ENCODE assay signal across 8 cellular contexts in the genomic region with DNA sequence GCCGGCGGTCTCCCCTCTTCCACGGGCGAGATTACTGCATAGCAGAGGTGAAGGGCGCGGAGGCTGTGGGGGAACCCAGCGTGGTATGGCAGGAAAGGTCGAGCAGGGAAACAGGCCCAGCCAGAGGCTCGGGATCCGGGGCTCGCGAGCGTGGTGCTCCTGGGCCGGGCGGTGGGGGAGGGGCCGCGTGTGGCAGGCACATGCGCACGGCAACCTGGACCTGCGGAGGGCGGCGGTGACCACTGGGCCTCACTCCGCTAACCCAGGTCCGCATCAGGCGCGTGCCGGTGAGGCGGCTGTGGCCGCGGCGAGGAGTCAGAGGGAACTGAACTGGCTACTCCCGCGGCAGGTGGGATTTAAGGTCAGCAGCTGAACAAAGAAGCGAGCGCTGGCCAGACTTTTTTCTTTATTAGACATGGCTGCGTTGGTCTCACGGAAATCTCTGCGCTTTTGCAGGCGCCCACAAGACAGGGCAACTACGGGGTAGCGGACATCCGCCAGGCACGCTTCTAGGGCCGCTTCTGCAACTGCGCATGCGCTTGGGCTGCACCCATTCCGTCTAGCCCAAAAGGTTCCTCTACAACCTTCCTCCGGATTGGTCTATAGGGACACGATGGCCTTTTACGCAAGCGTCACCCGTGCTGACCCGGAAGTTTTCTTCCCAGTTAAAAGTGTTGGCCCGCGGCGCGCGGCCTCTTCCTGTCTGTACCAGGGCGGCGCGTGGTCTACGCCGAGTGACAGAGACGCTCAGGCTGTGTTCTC. TPM values are rescaled to one million over a fixed set of nuclear protein-coding genes. Genes with fewer than 3 reads are reported as not detected.
DNase-seq lines count a peak whose midpoint lies in the region; ATAC-seq and TF ChIP-seq lines count a peak whose summit lies in the region.

Gene RPS5 (plus strand): TSS at position 694 of the 762 bp plus-strand sequence. CDS start 869 bp downstream, outside the sequence.

- H3K9me3 ChIP-seq in duodenal mucosa (ENCODE audit: control insufficient read depth in 1 of 2, low read length in 2 of 2) (no peaks in the 10 kb centered on the region), right lobe of liver (no peaks in the 10 kb centered on the region)

- H3K27ac Mint-ChIP-seq in activated CD4-positive, alpha-beta memory T cell treated with anti-CD3 and anti-CD28 coated beads for 36 hours = peak within 1 kb of the TSS; percentile 95

- DNase-seq in CD1c-positive myeloid dendritic cell (ENCODE audit: extremely low spot score) = peak; percentile 99
- peak; percentile 97 for DNase-seq in NCI-H82 treated with DMSO at 0.1 percent for 48 hours (lab: John Stamatoyannopoulos, UW; ENCODE audit: unreplicated experiment)
- peak; percentile 97 for DNase-seq in activated CD4-positive, alpha-beta memory T cell treated with anti-CD3 and anti-CD28 coated beads for 36 hours
- peak; percentile 94 to 97 (median 96) for DNase-seq in right lobe of liver
- peak; percentile 91 to 97 for DNase-seq in stimulated activated CD4-positive, alpha-beta T cell treated with anti-CD3 and anti-CD28 coated beads, Interleukin-4, amount 100 ng/mL, for 4 hours

- ATAC-seq in GM19438 (IDR thresholded peaks at IDR 0.05; ENCODE audit: low read depth, unreplicated experiment) = peak; percentile 87
- ATAC-seq in HG03575 (IDR thresholded peaks at IDR 0.05; ENCODE audit: extremely low read depth, insufficient number of reproducible peaks, low FRiP score, unreplicated experiment) = peak; percentile 65
- peak; percentile 89 to 95 (median 92) for ATAC-seq in right lobe of liver

- CTCF ChIA-PET in activated CD4-positive, alpha-beta memory T cell treated with anti-CD3 and anti-CD28 coated beads for 36 hours (lab: Charles Lee) = no interaction called here

- POLR2A ChIA-PET in activated CD4-positive, alpha-beta memory T cell treated with anti-CD3 and anti-CD28 coated beads for 36 hours (lab: Charles Lee) = interaction anchor here (0.7 to 0.8 kb wide), 2 partner anchors 23 to 24 kb away, joined by 3 read pairs; partner anchors contain the start of gene ZNF497

- no peaks in the 10 kb centered on the region for H3K9me3 Mint-ChIP-seq in activated CD4-positive, alpha-beta memory T cell treated with anti-CD3 and anti-CD28 coated beads for 36 hours

- H3K27ac ChIP-seq in duodenal mucosa (ENCODE audit: low read depth, low read length) = peak within 1 kb of the TSS; percentile 98
- H3K27ac ChIP-seq in right lobe of liver = peak within 1 kb of the TSS; percentile 93 to 98 (median 94)

- no peaks in the 10 kb centered on the region for H3K27me3 ChIP-seq in duodenal mucosa (ENCODE audit: control insufficient read depth in 1 of 2, insufficient read depth in 2 of 2, low read length in 2 of 2)
- H3K27me3 ChIP-seq in right lobe of liver = no peaks in the 10 kb centered on the region

- TF ChIP-seq POLR2A in right lobe of liver (IDR thresholded peaks at IDR 0.05) = peak; percentile 78

- no peaks in the 10 kb centered on the region for H3K27me3 Mint-ChIP-seq in activated CD4-positive, alpha-beta memory T cell treated with anti-CD3 and anti-CD28 coated beads for 36 hours

- H3K4me3 ChIP-seq in duodenal mucosa (ENCODE audit: low read depth in 1 of 2, low read length in 2 of 2) = peak within 1 kb of the TSS; percentile 90 to 96
- H3K4me3 ChIP-seq in right lobe of liver = peak within 1 kb of the TSS; percentile 67 to 92 (median 87)

- under 1% methylated on average over 34 of the region's 64 CpGs for WGBS in right lobe of liver (ENCODE audit: insufficient coverage, low coverage, low lambda C conversion rate, missing lambda C conversion rate)

- intact Hi-C loops in activated CD4-positive, alpha-beta memory T cell treated with anti-CD3 and anti-CD28 coated beads for 36 hours (cut with micrococcal nuclease) = loop anchor here (1.0 to 5.0 kb wide), 5 partner anchors 15 to 804 kb away; partner anchors contain the start of genes ERVK3-1, ZIK1, ZNF324B and ZNF584
- intact Hi-C loops in right lobe of liver (cut with DNase I) = no loop called here

- H3K4me1 ChIP-seq in duodenal mucosa (ENCODE audit: control insufficient read depth in 1 of 2, insufficient read depth in 2 of 2, low read length in 2 of 2) (peaks cover 27 to 39% of the 10 kb centered on the region in 2 donors), right lobe of liver (peaks cover 0 to 21% (median 6%) of the 10 kb centered on the region in 4 donors)

- H3K36me3 Mint-ChIP-seq in activated CD4-positive, alpha-beta memory T cell treated with anti-CD3 and anti-CD28 coated beads for 36 hours = peaks cover 37% of the 10 kb centered on the region

- TF ChIP-seq CTCF in right lobe of liver (IDR thresholded peaks at IDR 0.05) = no peak

- peaks cover 44% of the 10 kb centered on the region for H3K4me1 Mint-ChIP-seq in activated CD4-positive, alpha-beta memory T cell treated with anti-CD3 and anti-CD28 coated beads for 36 hours (ENCODE audit: low read depth)

- H3K4me3 Mint-ChIP-seq in activated CD4-positive, alpha-beta memory T cell treated with anti-CD3 and anti-CD28 coated beads for 36 hours = peak within 1 kb of the TSS; percentile 94

- H3K9ac ChIP-seq in duodenal mucosa (ENCODE audit: low read depth in 1 of 2, low read length in 2 of 2) = peak within 1 kb of the TSS; percentile 71 to 95

- peaks cover 5 to 22% of the 10 kb centered on the region in 2 donors for H3K36me3 ChIP-seq in duodenal mucosa (ENCODE audit: control insufficient read depth in 1 of 2, insufficient read depth in 2 of 2, low read length in 2 of 2)
- H3K36me3 ChIP-seq in right lobe of liver = peaks cover 0 to 21% (median 4%) of the 10 kb centered on the region in 4 donors

RNA-seq across cellular contexts. Expression of gene RPS5, which starts in this region (rescaled TPM):
- total RNA-seq in activated CD4-positive, alpha-beta memory T cell treated with anti-CD3 and anti-CD28 coated beads for 36 hours = 1,000 to 10,000 TPM; 1,415 to 1,438 TPM
- 100 to 1,000 TPM; 274 to 637 (median 304) TPM for total RNA-seq in right lobe of liver

Comparison
In these comparisons a context has a peak if more than half of its experiments do, and no peak if none do; other contexts are left out.
1. Peak in every context shown above with its lines: DNase-seq, ATAC-seq, H3K4me3 ChIP-seq and H3K27ac ChIP-seq.